9 cellular contexts compared by ENCODE assay signal in the genomic region with DNA sequence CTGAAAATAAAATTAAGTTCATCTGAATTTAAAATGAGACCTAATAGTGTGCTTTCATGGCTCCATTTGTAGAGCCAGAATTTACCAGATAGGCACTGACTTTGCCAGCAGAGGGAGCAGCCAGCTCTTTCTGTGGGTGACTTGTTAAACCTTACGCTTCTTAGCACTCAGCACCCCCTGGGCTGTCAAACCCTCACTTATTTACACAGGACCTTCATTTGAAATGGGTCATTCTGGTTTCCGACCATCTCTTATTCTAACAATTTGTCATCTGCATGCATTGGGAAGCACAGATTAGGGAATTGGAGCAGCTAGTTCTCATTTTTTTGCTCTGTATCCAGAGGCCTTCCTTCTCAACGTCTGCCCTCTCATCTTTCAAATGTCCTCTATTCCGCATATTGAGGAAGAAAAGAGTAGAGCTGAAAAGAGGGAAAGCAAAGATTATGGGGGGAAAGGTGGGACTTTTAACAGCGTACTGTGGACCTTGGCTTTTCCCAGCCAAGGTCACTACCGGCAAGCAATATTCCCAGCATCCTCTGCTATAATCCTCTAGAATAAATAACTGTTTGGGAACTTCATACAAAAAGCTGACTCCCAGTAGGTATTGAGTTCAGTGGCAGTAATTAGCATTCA. TPM values are rescaled to one million over a fixed set of nuclear protein-coding genes. Genes with fewer than 3 reads are reported as not detected.
DNase-seq lines count a peak whose midpoint lies in the region; ATAC-seq and TF ChIP-seq lines count a peak whose summit lies in the region.
"Had no signal": no experiment of that assay in that cellular context is flagged by ENCODE, and none has a peak within 500 bp of the region (broad histone marks: within the 10 kb centered on the region; RNA-seq: fewer than 3 reads in every experiment).

No MANE protein-coding gene starts in this region.

- H3K4me1 ChIP-seq in Karpas-422 (ENCODE audit: low read length): no peaks in the 10 kb centered on the region

- H4K20me1 ChIP-seq in Karpas-422 (ENCODE audit: insufficient read depth, low read depth, low read length): no peaks in the 10 kb centered on the region

- ATAC-seq in T-helper 17 cell (peak; percentile 60), GM18502 (IDR thresholded peaks at IDR 0.05; ENCODE audit: poor library complexity, unreplicated experiment) (no peak), HG03432 (IDR thresholded peaks at IDR 0.05; ENCODE audit: unreplicated experiment) (no peak)

- peaks cover 12% of the 10 kb centered on the region for H3K4me1 Mint-ChIP-seq in T-helper 17 cell

- H2AFZ ChIP-seq in Karpas-422 (ENCODE audit: low read length): no peak overlapping the region

- H3K4me3 ChIP-seq in Karpas-422 (ENCODE audit: low read length) (no peak overlapping the region), astrocyte of the spinal cord (ENCODE audit: low read depth, low read length) (no peak overlapping the region)

- peak; percentile 85 for TF ChIP-seq CTCF in astrocyte of the spinal cord (IDR thresholded peaks at IDR 0.05; ENCODE audit: low read depth, low read length)

- H3K27me3 ChIP-seq in Karpas-422 (ENCODE audit: low read length): no peaks in the 10 kb centered on the region

- H3K36me3 Mint-ChIP-seq in T-helper 17 cell (ENCODE audit: low read depth): peaks cover 6% of the 10 kb centered on the region

- H3K27ac ChIP-seq in Karpas-422 (ENCODE audit: low read length): no peak overlapping the region

- H3K27me3 Mint-ChIP-seq in T-helper 17 cell: peaks cover 21% of the 10 kb centered on the region

- H3K36me3 ChIP-seq in Karpas-422 (ENCODE audit: insufficient read depth, low read length): no peaks in the 10 kb centered on the region

- H3K27ac Mint-ChIP-seq in T-helper 17 cell: no peak overlapping the region
- H3K27ac Mint-ChIP-seq: T-helper 1 cell treated with Interleukin-12 subunit alpha and Interleukin-12 subunit beta and Interleukin-4 antibody, amounts not matched to agents 30 μg/mL and 1 μg/mL, for 36 hours had no signal

- no peaks in the 10 kb centered on the region for H3K9me2 ChIP-seq in Karpas-422 (replicated peaks; ENCODE audit: insufficient read depth, low read length)

- no peak overlapping the region for H3K4me3 Mint-ChIP-seq in T-helper 17 cell
- H3K4me3 Mint-ChIP-seq: T-helper 1 cell treated with Interleukin-12 subunit alpha and Interleukin-12 subunit beta and Interleukin-4 antibody, amounts not matched to agents 30 μg/mL and 1 μg/mL, for 36 hours had no signal

- DNase-seq in DMS53 (lab: John Stamatoyannopoulos, UW) (peak; percentile 72), Karpas-422 (peak; percentile 83), T-helper 17 cell (peak in 2 of 3 donors; percentile 14 to 21), astrocyte of the spinal cord (ENCODE audit: low read depth, low spot score) (peak; percentile 47), iPS-NIHi11 (ENCODE audit: low spot score) (peak; percentile 31)
- DNase-seq in stimulated activated CD4-positive, alpha-beta T cell treated with anti-CD3 and anti-CD28 coated beads, Interleukin-12 subunit alpha, Interleukin-12 subunit beta, amount 100 ng/mL, for 48 hours (ENCODE audit: low read depth in 2 of 3, low spot score in 1 of 3): peak in 2 of 3 donors; percentile 35 to 40

- H3K79me2 ChIP-seq in Karpas-422 (ENCODE audit: low read length): no peaks in the 10 kb centered on the region

- no peak overlapping the region for H3K9ac ChIP-seq in Karpas-422 (ENCODE audit: low read length)

- H3K4me2 ChIP-seq in Karpas-422 (ENCODE audit: low read depth, low read length, poor library complexity, severe bottlenecking): no peak overlapping the region

- H3K9me3 ChIP-seq in Karpas-422 (ENCODE audit: low read length) (no peaks in the 10 kb centered on the region), T-helper 17 cell (ENCODE audit: control insufficient read depth, low read length, poor library complexity, severe bottlenecking) (no peaks in the 10 kb centered on the region)

- in situ Hi-C loops in astrocyte of the spinal cord (cut with HindIII; ENCODE audit: low sequenced_read_pairs): no loop called here

RNA-seq across cellular contexts. Expression of a gene that starts 3.1 kb away (rescaled TPM):
- total RNA-seq in Karpas-422 (2014; rRNA removed; shearing (Covaris generic); ENCODE audit: low replicate concordance): not detected in 2 replicates
- under 1 TPM; 0.75 to 0.89 TPM for total RNA-seq in T-helper 17 cell

RNA-seq across cellular contexts. Expression of a gene that starts 41.5 kb away (rescaled TPM):
- not detected in 2 replicates for total RNA-seq in Karpas-422 (2014; rRNA removed; shearing (Covaris generic); ENCODE audit: low replicate concordance)
- total RNA-seq in T-helper 17 cell: not detected

Comparison
In these comparisons a context has a peak if more than half of its experiments do, and no peak if none do; other contexts are left out.
1. DNase-seq: peak in every context shown above with its lines; median percentile 83 in Karpas-422; 72 in DMS53; 47 in astrocyte of the spinal cord; 38 in stimulated activated CD4-positive, alpha-beta T cell treated with anti-CD3 and anti-CD28 coated beads, Interleukin-12 subunit alpha, Interleukin-12 subunit beta, amount 100 ng/mL, for 48 hours; 31 in iPS-NIHi11; 18 in T-helper 17 cell.